Comparison of ENCODE assay signal across 9 cellular contexts in the genomic region with DNA sequence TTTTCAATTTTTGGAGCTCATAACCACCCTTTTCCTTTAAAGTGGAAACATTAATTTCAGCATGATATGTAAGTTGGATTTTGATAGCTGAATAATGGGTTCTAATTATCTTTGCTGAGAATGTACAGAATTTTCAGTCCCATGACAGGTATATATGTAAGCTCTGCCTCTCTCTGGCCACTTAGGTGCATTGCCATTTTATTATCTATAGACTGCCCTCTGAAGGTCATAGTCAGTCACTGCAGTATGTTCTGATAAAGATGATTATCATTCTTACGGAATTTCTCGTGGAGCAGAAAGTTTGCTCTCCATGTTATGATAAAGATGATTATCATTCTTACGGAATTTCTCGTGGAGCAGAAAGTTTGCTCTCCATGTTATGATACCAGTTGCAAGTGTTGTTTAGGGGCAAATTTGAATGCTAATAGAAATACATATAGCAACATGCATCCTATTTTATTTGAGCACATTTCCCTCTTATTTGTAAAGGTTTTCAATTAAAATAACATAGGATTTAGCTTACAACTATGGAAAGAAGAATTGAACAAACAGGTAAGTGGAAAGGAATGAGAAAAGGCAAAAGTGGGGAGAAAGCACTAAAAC. TPM values are rescaled to one million over a fixed set of nuclear protein-coding genes. Genes with fewer than 3 reads are reported as not detected.
DNase-seq lines count a peak whose midpoint lies in the region; ATAC-seq and TF ChIP-seq lines count a peak whose summit lies in the region.
"Had no signal": no experiment of that assay in that cellular context is flagged by ENCODE, and none has a peak within 500 bp of the region (broad histone marks: within the 10 kb centered on the region; RNA-seq: fewer than 3 reads in every experiment).

No MANE protein-coding gene starts in this region.

- H3K27ac Mint-ChIP-seq in MCF 10A (ENCODE audit: low read depth, unreplicated experiment) (no peak overlapping the region), memory B cell (no peak overlapping the region)

- BruUV-seq in MCF 10A (replicated peaks; lab: Mats Ljungman, UMichigan): no TSS peak

- POLR2A ChIA-PET in MCF 10A (lab: Yijun Ruan, JAX): interaction anchor here (0.5 to 1.5 kb wide), 9 partner anchors 11 to 187 kb away, joined by 3 to 7 read pairs (median 3); no protein-coding TSS in a partner anchor

- peak; percentile 14 for DNase-seq in NCI-H2227 (lab: John Stamatoyannopoulos, UW; ENCODE audit: unreplicated experiment)
- DNase-seq in NCI-H2227 treated with DMSO at 0.1 percent for 48 hours (lab: John Stamatoyannopoulos, UW): no peak
- DNase-seq in NCI-H69 (lab: John Stamatoyannopoulos, UW): peak; percentile 75
- DNase-seq in MCF 10A (ENCODE audit: unreplicated experiment): peak; percentile 67
- peak in 1 of 2 donors; percentile 20 for DNase-seq in memory B cell (ENCODE audit: low spot score in 2 of 2)
- DNase-seq in mucosa of gallbladder (ENCODE audit: low spot score): no peak

- CTCF ChIA-PET in MCF 10A (lab: Yijun Ruan, JAX): interaction anchor here (0.5 to 6.8 kb wide), 64 partner anchors 8 to 1916 kb away, joined by 3 to 162 read pairs (median 4); no protein-coding TSS in a partner anchor

- no peaks in the 10 kb centered on the region for H3K36me3 Mint-ChIP-seq in MCF 10A (ENCODE audit: insufficient read depth, unreplicated experiment)
- no peaks in the 10 kb centered on the region for H3K36me3 Mint-ChIP-seq in memory B cell

- intact Hi-C loops in MCF 10A (cut with micrococcal nuclease): loop anchor here (1.0 to 5.0 kb wide), 3 partner anchors 105 to 206 kb away; no protein-coding TSS in a partner anchor

- TF ChIP-seq CTCF in MCF 10A (IDR thresholded peaks at IDR 0.05; ENCODE audit: unreplicated experiment): peak; percentile 91

- no peaks in the 10 kb centered on the region for H3K9me3 Mint-ChIP-seq in MCF 10A (ENCODE audit: unreplicated experiment)
- no peaks in the 10 kb centered on the region for H3K9me3 Mint-ChIP-seq in memory B cell

- ATAC-seq in GM19455 (IDR thresholded peaks at IDR 0.05; ENCODE audit: unreplicated experiment): peak; percentile 97
- peak; percentile 100 for ATAC-seq in HG03354 (IDR thresholded peaks at IDR 0.05; ENCODE audit: poor library complexity, severe bottlenecking, unreplicated experiment)
- ATAC-seq in memory B cell (ENCODE audit: low read depth): peak; percentile 80

- H3K27me3 Mint-ChIP-seq in MCF 10A (ENCODE audit: insufficient read depth, unreplicated experiment) (peaks cover 17% of the 10 kb centered on the region), memory B cell (peaks cover 4% of the 10 kb centered on the region)

- H3K4me1 Mint-ChIP-seq in MCF 10A (ENCODE audit: insufficient read depth, unreplicated experiment) (peaks cover 19% of the 10 kb centered on the region), memory B cell (no peaks in the 10 kb centered on the region)

- H3K4me3 Mint-ChIP-seq in MCF 10A (ENCODE audit: unreplicated experiment) (no peak overlapping the region), memory B cell (no peak overlapping the region)

RNA-seq across cellular contexts. Expression of gene AFP, which starts 10.4 kb away (rescaled TPM):
- total RNA-seq in MCF 10A (2022) (not detected in 2 replicates), mucosa of gallbladder (2.4 TPM)
- total RNA-seq: temporal lobe had no signal

RNA-seq across cellular contexts. Expression of gene AFM, which starts 35.1 kb away (rescaled TPM):
- total RNA-seq in MCF 10A (2022) (not detected in 2 replicates), mucosa of gallbladder (0.35 TPM)
- total RNA-seq: temporal lobe had no signal

RNA-seq across cellular contexts. Expression of gene ALB, which starts 42.4 kb away (rescaled TPM):
- total RNA-seq in MCF 10A (2022): 0.15 TPM in 1 of 2 replicates, not detected in the other
- 83.2 TPM for total RNA-seq in mucosa of gallbladder

Comparison
In these comparisons a context has a peak if more than half of its experiments do, and no peak if none do; other contexts are left out.
1. DNase-seq: peak in NCI-H2227 (single experiment), NCI-H69 (single experiment) and MCF 10A (single experiment); none in NCI-H2227 treated with DMSO at 0.1 percent for 48 hours (single experiment) and mucosa of gallbladder (single experiment).
2. RNA of gene ALB, which starts 42.4 kb away (total RNA-seq): 83.2 TPM in mucosa of gallbladder (single experiment); 0.15 TPM in MCF 10A; every median in the first group is over 10 times any median in the second.
3. Peak in every context shown above with its lines, with median percentiles within 50 percentile points of each other: ATAC-seq.